Comparison of ENCODE assay signal across 25 cellular contexts in genomic region chr15:88785217-88785616, GRCh38. TPM values are rescaled to one million over a fixed set of nuclear protein-coding genes. Genes with fewer than 3 reads are reported as not detected.
A peak's percentile ranks its signal among the peaks of the same experiment; 100 is the strongest.
DNase-seq lines count a peak whose midpoint lies in the region; ATAC-seq and TF ChIP-seq lines count a peak whose summit lies in the region.
"Had no signal": no experiment of that assay in that cellular context is flagged by ENCODE, and none has a peak within 500 bp of the region (broad histone marks: within the 10 kb centered on the region; RNA-seq: fewer than 3 reads in every experiment).

No MANE protein-coding gene starts in this region.

- ATAC-seq in HG02763 (IDR thresholded peaks at IDR 0.05; ENCODE audit: unreplicated experiment) = no peak
- ATAC-seq: GM12878 had no signal

- CTCF ChIA-PET in HEK293 (lab: Yijun Ruan, JAX) = no interaction called here

- no peak for TF ChIP-seq CTCF in HEK293 (tag by site-specific recombination; IDR thresholded peaks at IDR 0.05)
- TF ChIP-seq CTCF in coronary artery (IDR thresholded peaks at IDR 0.05) = no peak

- DNase-seq in coronary artery (ENCODE audit: low spot score) (peak; percentile 52), ureter (ENCODE audit: low spot score) (peak; percentile 24), iPS-NIHi7 (ENCODE audit: extremely low spot score) (no peak)
- DNase-seq: 8988T; ACHN; BE2C; C1 segment of cervical spinal cord; CD4-positive, alpha-beta memory T cell; CD4-positive, CD25-positive, alpha-beta regulatory T cell; CD8-positive, alpha-beta memory T cell; COR-L47; DMS 273 treated with DMSO at 0.1 percent for 48 hours; DMS153; DMS53; DMS79; DND-41; EL; GDM1 had no signal

- no peak overlapping the region for H3K27ac ChIP-seq in HEK293 (ENCODE audit: extremely low read depth, low read depth, low read length)
- H3K27ac ChIP-seq in coronary artery = no peak overlapping the region
- H3K27ac ChIP-seq: BLaER1 had no signal

- no peaks in the 10 kb centered on the region for H3K4me1 ChIP-seq in HEK293 (ENCODE audit: control insufficient read depth, insufficient read depth, low read length)
- H3K4me1 ChIP-seq: BE2C, BLaER1 had no signal

- POLR2A ChIA-PET in HEK293 (lab: Yijun Ruan, JAX) = no interaction called here

- no peaks in the 10 kb centered on the region for H3K9me3 ChIP-seq in HEK293 (ENCODE audit: control insufficient read depth, insufficient read depth, low read depth, low read length)
- H3K9me3 ChIP-seq: BE2C, BLaER1 had no signal

- no peaks in the 10 kb centered on the region for H3K36me3 ChIP-seq in HEK293 (ENCODE audit: control insufficient read depth in 2 of 2, insufficient read depth in 1 of 2, low read length in 2 of 2)
- H3K36me3 ChIP-seq: BE2C, BLaER1 had no signal

- H3K4me3 ChIP-seq in HEK293 (ENCODE audit: low read depth, low read length) = no peak overlapping the region
- no peak overlapping the region for H3K4me3 ChIP-seq in coronary artery
- H3K4me3 ChIP-seq: BLaER1, GM12878 had no signal

TF ChIP-seq in HEK293, 187 proteins besides CTCF, POLR2A, EP300 and RAD21:
- TF ChIP-seq ZNF169 (tag by site-specific recombination; IDR thresholded peaks at IDR 0.05) (no peak), ZIC2 (tag by site-specific recombination; IDR thresholded peaks at IDR 0.05) (peak; percentile 86)

RNA-seq across cellular contexts. Expression of gene ACAN, which starts 18.0 kb away (rescaled TPM):
- total RNA-seq in ureter = 1.6 TPM
- total RNA-seq: A673; CD4-positive, alpha-beta memory T cell; CD4-positive, CD25-positive, alpha-beta regulatory T cell; CD8-positive, alpha-beta memory T cell; Daoy; G401; GM12878 had no signal
